ENCODE assay signal across 10 cellular contexts in genomic region chr3:16550305-16550675, GRCh38. TPM values are rescaled to one million over a fixed set of nuclear protein-coding genes. Genes with fewer than 3 reads are reported as not detected.
A peak's percentile ranks its signal among the peaks of the same experiment; 100 is the strongest.
DNase-seq lines count a peak whose midpoint lies in the region; ATAC-seq, FAIRE-seq and TF ChIP-seq lines count a peak whose summit lies in the region.
"Had no signal": no experiment of that assay in that cellular context is flagged by ENCODE, and none has a peak within 500 bp of the region (broad histone marks: within the 10 kb centered on the region; RNA-seq: fewer than 3 reads in every experiment).

No MANE protein-coding gene starts in this region.

- H3K4me3 ChIP-seq in HUES48 (ENCODE audit: low read depth, low read length) = peak overlapping the region; percentile 24; the same call in 1 of the 2 replicates
- H3K4me3 ChIP-seq: lung had no signal

- no peak for TF ChIP-seq POLR2A in GM12891 (IDR thresholded peaks at IDR 0.05; ENCODE audit: low read depth, low read length)

- H3K36me3 ChIP-seq in HUES48 (ENCODE audit: control insufficient read depth, insufficient read depth, low read length) = no peaks in the 10 kb centered on the region

- H3K4me1 ChIP-seq in HUES48 (ENCODE audit: control insufficient read depth, insufficient read depth, low read length) = peaks cover 10% of the 10 kb centered on the region

- peak; percentile 33 for ATAC-seq in GM19467 (IDR thresholded peaks at IDR 0.05; ENCODE audit: unreplicated experiment)

- FAIRE-seq in GM12891 (lab: Jason Lieb, UNC) = no peak
- no peak for FAIRE-seq in frontal cortex (lab: Jason Lieb, UNC)

- peak overlapping the region; percentile 57; the same call in 1 of the 2 replicates for H3K9ac ChIP-seq in HUES48 (ENCODE audit: low read depth, low read length)

- no peaks in the 10 kb centered on the region for H3K9me3 ChIP-seq in HUES48 (ENCODE audit: control insufficient read depth, insufficient read depth, low read length)

- H3K27ac Mint-ChIP-seq in osteocyte (ENCODE audit: unreplicated experiment) = peak overlapping the region; percentile 48

- H3K36me3 Mint-ChIP-seq in osteocyte (ENCODE audit: unreplicated experiment) = no peaks in the 10 kb centered on the region

- H3K4me1 Mint-ChIP-seq in osteocyte (ENCODE audit: unreplicated experiment) = peaks cover 14% of the 10 kb centered on the region

- H3K27me3 ChIP-seq in HUES48 (ENCODE audit: control insufficient read depth, insufficient read depth, low read length) = no peaks in the 10 kb centered on the region

- H3K9me3 Mint-ChIP-seq in osteocyte (ENCODE audit: unreplicated experiment) = peaks cover 4% of the 10 kb centered on the region
- H3K9me3 Mint-ChIP-seq: activated B cell treated with CpG ODN at 0.5 μM for 24 hours had no signal

- H3K4me3 Mint-ChIP-seq in osteocyte (ENCODE audit: unreplicated experiment) = peak overlapping the region; percentile 52
- H3K4me3 Mint-ChIP-seq: activated B cell treated with CpG ODN at 0.5 μM for 24 hours had no signal

- TF ChIP-seq CTCF in osteocyte (IDR thresholded peaks at IDR 0.05) = no peak

- peaks cover 31% of the 10 kb centered on the region for H3K27me3 Mint-ChIP-seq in osteocyte (ENCODE audit: unreplicated experiment)

- DNase-seq in dermis blood vessel endothelial cell (peak; percentile 61), osteocyte (ENCODE audit: extremely low spot score, unreplicated experiment) (no peak), GM12891 (ENCODE audit: insufficient read length, low spot score) (no peak), Ammon's horn (ENCODE audit: low spot score) (no peak), HK-2 (ENCODE audit: unreplicated experiment) (no peak), frontal cortex (ENCODE audit: low spot score in 2 of 2) (no peak)

- no peak overlapping the region for H3K27ac ChIP-seq in HUES48 (ENCODE audit: low read depth, low read length)

TF ChIP-seq in GM12891, 5 proteins besides CTCF, POLR2A, EP300 and RAD21:
- no peak for TF ChIP-seq SPI1 (IDR thresholded peaks at IDR 0.05; ENCODE audit: low read depth, low read length)
- TF ChIP-seq POU2F2 (IDR thresholded peaks at IDR 0.05; ENCODE audit: low read depth, low read length) = no peak

RNA-seq across cellular contexts. Expression of gene RFTN1, which starts 36.8 kb away (rescaled TPM):
- total RNA-seq in dermis blood vessel endothelial cell = 47.3 and 47.8 TPM in 2 replicates
- 79.6 and 84.1 TPM in 2 replicates for total RNA-seq in osteocyte
- polyA plus RNA-seq in GM12891 (2012; ENCODE audit: low read depth, missing spikeins) = 168 TPM
- 11.0 TPM for total RNA-seq in frontal cortex

RNA-seq across cellular contexts. Expression of gene DAZL, which starts 54.9 kb away (rescaled TPM):
- total RNA-seq in dermis blood vessel endothelial cell = not detected in 2 replicates
- total RNA-seq in osteocyte = not detected in 2 replicates
- 0.28 TPM for polyA plus RNA-seq in GM12891 (2012; ENCODE audit: low read depth, missing spikeins)
- total RNA-seq in frontal cortex = not detected
- total RNA-seq: activated B cell treated with CpG ODN at 0.5 μM for 24 hours had no signal
- polyA plus RNA-seq: lung had no signal
